In genomic region chr1:43452789-43453441, GRCh38 we compare ENCODE assay signal across 8 cellular contexts. TPM values are rescaled to one million over a fixed set of nuclear protein-coding genes. Genes with fewer than 3 reads are reported as not detected.
DNase-seq lines count a peak whose midpoint lies in the region; ATAC-seq and TF ChIP-seq lines count a peak whose summit lies in the region.

No MANE protein-coding gene starts in this region.

- no peak for TF ChIP-seq CTCF in Loucy (conservative IDR thresholded peaks at IDR 0.05; ENCODE audit: low read length)
- TF ChIP-seq CTCF in heart right ventricle (IDR thresholded peaks at IDR 0.05): no peak
- TF ChIP-seq CTCF in psoas muscle (IDR thresholded peaks at IDR 0.05): no peak

- H3K4me2 ChIP-seq in Loucy (ENCODE audit: low read depth, low read length, poor library complexity, severe bottlenecking) (peak overlapping the region; percentile 96), Karpas-422 (ENCODE audit: low read depth, low read length, poor library complexity, severe bottlenecking) (no peak overlapping the region)

- H3K27ac ChIP-seq in heart right ventricle (peak overlapping the region; percentile 86 to 94 (median 90)), psoas muscle (peak overlapping the region; percentile 81), Karpas-422 (ENCODE audit: low read length) (no peak overlapping the region)

- peaks cover 23% of the 10 kb centered on the region for H3K79me2 ChIP-seq in Loucy (ENCODE audit: insufficient read depth, low read length)
- no peaks in the 10 kb centered on the region for H3K79me2 ChIP-seq in Karpas-422 (ENCODE audit: low read length)

- H3K4me1 ChIP-seq in Loucy (ENCODE audit: insufficient read depth, low read length, poor library complexity, severe bottlenecking) (peaks cover 20% of the 10 kb centered on the region), heart right ventricle (peaks cover 0 to 34% (median 19%) of the 10 kb centered on the region in 9 donors), psoas muscle (peaks cover 14% of the 10 kb centered on the region), Karpas-422 (ENCODE audit: low read length) (no peaks in the 10 kb centered on the region)

- ATAC-seq in heart right ventricle: peak; percentile 0 to 24 (median 5)
- ATAC-seq in psoas muscle: peak; percentile 6 to 30 (median 14)

- H3F3A ChIP-seq in Loucy (ENCODE audit: low read depth): no peaks in the 10 kb centered on the region

- H3K4me1 Mint-ChIP-seq in activated naive CD8-positive, alpha-beta T cell treated with anti-CD3 and anti-CD28 coated beads for 36 hours: peaks cover 15% of the 10 kb centered on the region

- H3K27me3 Mint-ChIP-seq in activated naive CD8-positive, alpha-beta T cell treated with anti-CD3 and anti-CD28 coated beads for 36 hours: peaks cover 27% of the 10 kb centered on the region

- no peak overlapping the region for H3K27ac Mint-ChIP-seq in activated naive CD8-positive, alpha-beta T cell treated with anti-CD3 and anti-CD28 coated beads for 36 hours

- 10 to 14% methylated on average over 10 of the region's 10 CpGs for whole genome bisulfite sequencing in heart right ventricle, 2 donors
- WGBS in psoas muscle, 3 donors: 12 to 17% (median 16%) methylated on average over 10 of the region's 10 CpGs

- intact Hi-C loops in heart right ventricle (cut with DNase I): no loop called here
- intact Hi-C loops in psoas muscle (cut with DNase I): no loop called here

- peaks cover 11% of the 10 kb centered on the region for H3K36me3 Mint-ChIP-seq in activated naive CD8-positive, alpha-beta T cell treated with anti-CD3 and anti-CD28 coated beads for 36 hours

- peak overlapping the region; percentile 65 for H3K4me3 Mint-ChIP-seq in activated naive CD8-positive, alpha-beta T cell treated with anti-CD3 and anti-CD28 coated beads for 36 hours

- H3K9me2 ChIP-seq in Loucy (replicated peaks; ENCODE audit: low read depth, low read length) (no peaks in the 10 kb centered on the region), Karpas-422 (replicated peaks; ENCODE audit: insufficient read depth, low read length) (no peaks in the 10 kb centered on the region)

- H3K9ac ChIP-seq in Loucy (ENCODE audit: low read depth, low read length, poor library complexity, severe bottlenecking): peak overlapping the region; percentile 99
- no peak overlapping the region for H3K9ac ChIP-seq in Karpas-422 (ENCODE audit: low read length)

- H3K9me3 ChIP-seq in Loucy (ENCODE audit: insufficient read depth, low read depth, low read length) (no peaks in the 10 kb centered on the region), heart right ventricle (no peaks in the 10 kb centered on the region), psoas muscle (no peaks in the 10 kb centered on the region), Karpas-422 (ENCODE audit: low read length) (no peaks in the 10 kb centered on the region)

- peaks cover 19% of the 10 kb centered on the region for H3K27me3 ChIP-seq in Loucy (ENCODE audit: insufficient read depth, low read length, poor library complexity, severe bottlenecking)
- H3K27me3 ChIP-seq in heart right ventricle: no peaks in the 10 kb centered on the region
- no peaks in the 10 kb centered on the region for H3K27me3 ChIP-seq in psoas muscle (ENCODE audit: insufficient read depth in 3 of 3, low read length in 2 of 3)
- no peaks in the 10 kb centered on the region for H3K27me3 ChIP-seq in Karpas-422 (ENCODE audit: low read length)

- H2AFZ ChIP-seq in Loucy (ENCODE audit: low read length) (peak overlapping the region; percentile 44; the same call in 1 of the 2 replicates), Karpas-422 (ENCODE audit: low read length) (no peak overlapping the region)

- H3K36me3 ChIP-seq in Loucy (ENCODE audit: insufficient read depth, low read length): peaks cover 33% of the 10 kb centered on the region; the same call in 1 of the 2 replicates
- H3K36me3 ChIP-seq in heart right ventricle: peaks cover 0 to 47% (median 34%) of the 10 kb centered on the region in 9 donors
- peaks cover 0 to 44% of the 10 kb centered on the region in 2 donors for H3K36me3 ChIP-seq in psoas muscle (ENCODE audit: insufficient read depth in 1 of 2, low read depth in 1 of 2)
- H3K36me3 ChIP-seq in Karpas-422 (ENCODE audit: insufficient read depth, low read length): 0 out of 2 replicates have a peak, but pooled peaks cover 6% of the 10 kb centered on the region

- H3K9me3 Mint-ChIP-seq in activated naive CD8-positive, alpha-beta T cell treated with anti-CD3 and anti-CD28 coated beads for 36 hours: peaks cover 2% of the 10 kb centered on the region

- H3K4me3 ChIP-seq in Loucy (ENCODE audit: low read length, poor library complexity, severe bottlenecking) (peak overlapping the region; percentile 92), heart right ventricle (peak overlapping the region; percentile 42 to 67 (median 58)), psoas muscle (peak overlapping the region; percentile 67), Karpas-422 (ENCODE audit: low read length) (no peak overlapping the region)

- DNase-seq in DMS 273 (lab: John Stamatoyannopoulos, UW; ENCODE audit: unreplicated experiment) (peak; percentile 75), heart right ventricle (no peak), psoas muscle (peak in 1 of 2 donors; percentile 55), GDM1 (lab: John Stamatoyannopoulos, UW) (no peak), Karpas-422 (no peak), SK-N-DZ (ENCODE audit: low spot score) (no peak)
- DNase-seq in activated naive CD8-positive, alpha-beta T cell treated with anti-CD3 and anti-CD28 coated beads for 36 hours: no peak

- H4K20me1 ChIP-seq in Loucy (ENCODE audit: insufficient read depth, low read length, poor library complexity, severe bottlenecking) (no peaks in the 10 kb centered on the region), Karpas-422 (ENCODE audit: insufficient read depth, low read depth, low read length) (no peaks in the 10 kb centered on the region)

RNA-seq across cellular contexts. Expression of gene HYI, which starts 0.8 kb away (rescaled TPM):
- total RNA-seq in activated naive CD8-positive, alpha-beta T cell treated with anti-CD3 and anti-CD28 coated beads for 36 hours: 1 to 10 TPM; 4.3 to 5.6 TPM
- total RNA-seq in heart right ventricle: 10 to 100 TPM; 15.9 to 24.4 (median 19.9) TPM
- 10 to 100 TPM; 13.1 to 67.4 TPM for polyA plus RNA-seq in heart right ventricle
- total RNA-seq in psoas muscle: 10 to 100 TPM in 3 of 4 donors, 1 to 10 TPM in 1; 8.6 to 21.4 (median 13.2) TPM
- polyA plus RNA-seq in psoas muscle: 10 to 100 TPM in 1 of 3 donors, 1 to 10 TPM in 2; 7.4 to 12.5 (median 9.9) TPM
- total RNA-seq in Karpas-422 (2014; rRNA removed; shearing (Covaris generic); ENCODE audit: low replicate concordance): not detected in 2 replicates
- polyA plus RNA-seq in SK-N-DZ (2014; cell fraction: cytosol; rRNA removed): 4.0 and 6.6 TPM in 2 replicates
- 7.3 and 7.8 TPM in 2 replicates for polyA plus RNA-seq in SK-N-DZ (2014; cell fraction: nucleus; rRNA removed)
